1 cellular context compared by ENCODE assay signal in the genomic region with DNA sequence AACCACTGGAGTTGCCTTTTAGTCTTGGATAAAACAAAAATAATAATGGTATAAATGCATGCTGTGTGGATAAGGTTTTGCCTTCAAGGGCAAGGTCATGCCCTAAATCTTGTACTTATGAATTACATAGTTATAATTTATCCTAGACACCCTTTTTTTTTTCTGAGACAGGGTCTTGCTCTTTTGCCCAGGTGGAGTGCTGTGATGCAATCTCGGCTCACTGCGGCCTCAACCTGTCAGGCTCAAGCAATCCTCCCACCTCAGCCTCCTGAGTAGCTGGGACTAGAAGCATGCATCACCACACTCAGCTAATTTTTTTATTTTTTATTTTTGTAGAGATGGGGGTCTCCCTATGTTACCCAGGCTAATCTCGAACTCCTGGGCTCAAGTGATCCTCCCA.
TF ChIP-seq lines count a peak whose summit lies in the region.

No MANE protein-coding gene starts in this region.

TF ChIP-seq in K562, 482 proteins besides CTCF, POLR2A, EP300 and RAD21:
- TF ChIP-seq FOS (IDR thresholded peaks at IDR 0.05; ENCODE audit: extremely low read depth, insufficient read length) (no peak), RFX1 (IDR thresholded peaks at IDR 0.05) (no peak), RBM25 (IDR thresholded peaks at IDR 0.05; ENCODE audit: low read depth, low read length, severe bottlenecking) (peak; percentile 24), CEBPB (tag; IDR thresholded peaks at IDR 0.05) (peak; percentile 69), RCOR1 (IDR thresholded peaks at IDR 0.05; ENCODE audit: borderline replicate concordance in 1 of 2, low read depth in 2 of 2, low read length in 2 of 2) (no peak), ZNF121 (CRISPR knock-in tag; conservative IDR thresholded peaks at IDR 0.05) (peak; percentile 73), ETV5 (CRISPR knock-in tag; IDR thresholded peaks at IDR 0.05; ENCODE audit: low read depth) (no peak)
- TF ChIP-seq, protein P1, sequence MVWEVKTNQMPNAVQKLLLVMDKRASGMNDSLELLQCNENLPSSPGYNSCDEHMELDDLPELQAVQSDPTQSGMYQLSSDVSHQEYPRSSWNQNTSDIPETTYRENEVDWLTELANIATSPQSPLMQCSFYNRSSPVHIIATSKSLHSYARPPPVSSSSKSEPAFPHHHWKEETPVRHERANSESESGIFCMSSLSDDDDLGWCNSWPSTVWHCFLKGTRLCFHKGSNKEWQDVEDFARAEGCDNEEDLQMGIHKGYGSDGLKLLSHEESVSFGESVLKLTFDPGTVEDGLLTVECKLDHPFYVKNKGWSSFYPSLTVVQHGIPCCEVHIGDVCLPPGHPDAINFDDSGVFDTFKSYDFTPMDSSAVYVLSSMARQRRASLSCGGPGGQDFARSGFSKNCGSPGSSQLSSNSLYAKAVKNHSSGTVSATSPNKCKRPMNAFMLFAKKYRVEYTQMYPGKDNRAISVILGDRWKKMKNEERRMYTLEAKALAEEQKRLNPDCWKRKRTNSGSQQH (CRISPR knock-in tag; IDR thresholded peaks at IDR 0.05), result no peak
- TF ChIP-seq, protein P2, sequence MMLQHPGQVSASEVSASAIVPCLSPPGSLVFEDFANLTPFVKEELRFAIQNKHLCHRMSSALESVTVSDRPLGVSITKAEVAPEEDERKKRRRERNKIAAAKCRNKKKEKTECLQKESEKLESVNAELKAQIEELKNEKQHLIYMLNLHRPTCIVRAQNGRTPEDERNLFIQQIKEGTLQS (IDR thresholded peaks at IDR 0.05), result 0 out of 2 replicates have a peak, but pooled peaks have one; percentile 10
- TF ChIP-seq, protein P2 (CRISPR knock-in tag; conservative IDR thresholded peaks at IDR 0.05), result no peak
